ENCODE assay signal across 9 cellular contexts in genomic region chr5:123450641-123451421, GRCh38. TPM values are rescaled to one million over a fixed set of nuclear protein-coding genes. Genes with fewer than 3 reads are reported as not detected.
DNase-seq lines count a peak whose midpoint lies in the region; ATAC-seq, FAIRE-seq and TF ChIP-seq lines count a peak whose summit lies in the region.
"Had no signal": no experiment of that assay in that cellular context is flagged by ENCODE, and none has a peak within 500 bp of the region (broad histone marks: within the 10 kb centered on the region; RNA-seq: fewer than 3 reads in every experiment).

No MANE protein-coding gene starts in this region.

- no peak for DNase-seq in HEK293T (ENCODE audit: extremely low spot score)
- DNase-seq in NCI-H2227 (lab: John Stamatoyannopoulos, UW; ENCODE audit: unreplicated experiment), result peak; percentile 75
- peak; percentile 49 for DNase-seq in bronchial epithelial cell (ENCODE audit: low read depth)
- DNase-seq in retina, result peak; percentile 43
- DNase-seq in GM20000 (ENCODE audit: low spot score), result no peak
- DNase-seq in activated CD8-positive, alpha-beta T cell treated with anti-CD3 and anti-CD28 coated beads for 36 hours, result no peak
- no peak for DNase-seq in frontal cortex (ENCODE audit: low spot score in 2 of 2)
- DNase-seq: colonic mucosa had no signal

- no peak for FAIRE-seq in bronchial epithelial cell (lab: Jason Lieb, UNC)
- no peak for FAIRE-seq in frontal cortex (lab: Jason Lieb, UNC)

- no peak overlapping the region for H3K4me3 ChIP-seq in bronchial epithelial cell (ENCODE audit: low read depth, low read length)
- H3K4me3 ChIP-seq: colonic mucosa, heart right ventricle had no signal

- H3K27ac Mint-ChIP-seq in activated CD8-positive, alpha-beta T cell treated with anti-CD3 and anti-CD28 coated beads for 36 hours, result no peak overlapping the region

- no peaks in the 10 kb centered on the region for H3K9me3 Mint-ChIP-seq in activated CD8-positive, alpha-beta T cell treated with anti-CD3 and anti-CD28 coated beads for 36 hours

- no peaks in the 10 kb centered on the region for H3K27me3 ChIP-seq in bronchial epithelial cell (ENCODE audit: control insufficient read depth, insufficient read depth, low read length)
- H3K27me3 ChIP-seq: colonic mucosa, heart right ventricle had no signal

- no peaks in the 10 kb centered on the region for H3K36me3 ChIP-seq in bronchial epithelial cell (ENCODE audit: control insufficient read depth, insufficient read depth, low read length)
- H3K36me3 ChIP-seq: colonic mucosa, heart right ventricle had no signal

- ATAC-seq in activated CD8-positive, alpha-beta T cell treated with anti-CD3 and anti-CD28 coated beads for 36 hours, result no peak

- H3K27me3 Mint-ChIP-seq in activated CD8-positive, alpha-beta T cell treated with anti-CD3 and anti-CD28 coated beads for 36 hours, result peaks cover 5% of the 10 kb centered on the region

- no peaks in the 10 kb centered on the region for H3K36me3 Mint-ChIP-seq in activated CD8-positive, alpha-beta T cell treated with anti-CD3 and anti-CD28 coated beads for 36 hours (ENCODE audit: low read depth)

- POLR2A ChIA-PET in HEK293T (lab: Yijun Ruan, JAX), result interaction anchor here (0.7 to 1.6 kb wide), 2 partner anchors 28 to 64 kb away, joined by 4 to 9 read pairs; partner anchors contain the start of gene CEP120
- POLR2A ChIA-PET in activated CD8-positive, alpha-beta T cell treated with anti-CD3 and anti-CD28 coated beads for 36 hours (lab: Charles Lee), result interaction anchor here (1.4 kb wide), 1 partner anchor 9 kb away, joined by 6 read pairs; no protein-coding TSS in a partner anchor

- CTCF ChIA-PET in HEK293T (lab: Yijun Ruan, JAX), result interaction anchor here (0.8 kb wide), 1 partner anchor 17 kb away, joined by 3 read pairs; no protein-coding TSS in a partner anchor
- CTCF ChIA-PET in activated CD8-positive, alpha-beta T cell treated with anti-CD3 and anti-CD28 coated beads for 36 hours (lab: Charles Lee), result interaction anchor here (0.6 to 1.7 kb wide), 4 partner anchors 27 to 36 kb away, joined by 3 to 5 read pairs (median 3); partner anchors contain the start of gene CEP120

- H3K4me1 Mint-ChIP-seq in activated CD8-positive, alpha-beta T cell treated with anti-CD3 and anti-CD28 coated beads for 36 hours (ENCODE audit: low read depth), result peaks cover 28% of the 10 kb centered on the region

- intact Hi-C loops in activated CD8-positive, alpha-beta T cell treated with anti-CD3 and anti-CD28 coated beads for 36 hours (cut with micrococcal nuclease), result no loop called here

- H3K4me3 Mint-ChIP-seq in activated CD8-positive, alpha-beta T cell treated with anti-CD3 and anti-CD28 coated beads for 36 hours, result no peak overlapping the region

- TF ChIP-seq CTCF in bronchial epithelial cell (IDR thresholded peaks at IDR 0.05; ENCODE audit: insufficient read depth, low read length, severe bottlenecking) (no peak), GM20000 (IDR thresholded peaks at IDR 0.05; ENCODE audit: extremely low read depth, missing control alignments) (no peak)
- TF ChIP-seq CTCF in activated CD8-positive, alpha-beta T cell treated with anti-CD3 and anti-CD28 coated beads for 36 hours (IDR thresholded peaks at IDR 0.05), result no peak

TF ChIP-seq in HEK293T, 16 proteins besides CTCF, POLR2A, EP300 and RAD21:
- TF ChIP-seq FOXM1 (IDR thresholded peaks at IDR 0.05; ENCODE audit: borderline replicate concordance) (no peak), ELF4 (IDR thresholded peaks at IDR 0.05) (no peak)
- TF ChIP-seq, protein P1, sequence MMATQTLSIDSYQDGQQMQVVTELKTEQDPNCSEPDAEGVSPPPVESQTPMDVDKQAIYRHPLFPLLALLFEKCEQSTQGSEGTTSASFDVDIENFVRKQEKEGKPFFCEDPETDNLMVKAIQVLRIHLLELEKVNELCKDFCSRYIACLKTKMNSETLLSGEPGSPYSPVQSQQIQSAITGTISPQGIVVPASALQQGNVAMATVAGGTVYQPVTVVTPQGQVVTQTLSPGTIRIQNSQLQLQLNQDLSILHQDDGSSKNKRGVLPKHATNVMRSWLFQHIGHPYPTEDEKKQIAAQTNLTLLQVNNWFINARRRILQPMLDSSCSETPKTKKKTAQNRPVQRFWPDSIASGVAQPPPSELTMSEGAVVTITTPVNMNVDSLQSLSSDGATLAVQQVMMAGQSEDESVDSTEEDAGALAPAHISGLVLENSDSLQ (IDR thresholded peaks at IDR 0.05), result peak; percentile 16; the same call in 1 of the 2 replicates

RNA-seq across cellular contexts. Expression of gene CEP120, which starts 27.6 kb away (rescaled TPM):
- total RNA-seq in bronchial epithelial cell (13.8 and 15.0 TPM in 2 replicates), frontal cortex (52.6 TPM)
- total RNA-seq in activated CD8-positive, alpha-beta T cell treated with anti-CD3 and anti-CD28 coated beads for 36 hours, result 10 to 100 TPM; 22.6 to 28.3 TPM

Comparison
In these comparisons a context has a peak if more than half of its experiments do, and no peak if none do; other contexts are left out.
1. DNase-seq: peak in NCI-H2227 (single experiment), bronchial epithelial cell (single experiment) and retina (single experiment); none in HEK293T (single experiment), GM20000 (single experiment), activated CD8-positive, alpha-beta T cell treated with anti-CD3 and anti-CD28 coated beads for 36 hours (single experiment) and frontal cortex (0 of 2).